ENCODE assay signal across 10 cellular contexts in the genomic region with DNA sequence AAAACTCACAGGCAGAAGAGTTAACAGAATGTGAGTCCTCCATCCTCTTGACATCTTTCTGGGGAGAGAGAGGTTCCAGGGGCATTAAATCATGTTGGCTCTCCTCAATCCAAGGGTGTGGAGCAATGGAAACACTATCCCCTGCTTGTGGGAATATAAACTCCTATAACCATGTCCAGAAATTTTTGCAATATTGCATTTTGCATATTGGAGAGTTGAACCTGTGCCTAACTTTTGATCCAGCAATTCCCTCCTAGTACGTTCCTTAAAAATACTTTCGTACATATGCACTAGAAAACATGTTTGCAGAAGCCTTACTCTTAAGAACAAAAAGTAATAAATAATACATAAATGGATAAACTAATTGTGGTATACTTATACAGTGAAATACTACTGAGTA. TPM values are rescaled to one million over a fixed set of nuclear protein-coding genes. Genes with fewer than 3 reads are reported as not detected.
"Had no signal": no experiment of that assay in that cellular context is flagged by ENCODE, and none has a peak within 500 bp of the region (broad histone marks: within the 10 kb centered on the region; RNA-seq: fewer than 3 reads in every experiment).

No MANE protein-coding gene starts in this region.

- H3K4me3 ChIP-seq: GM23248, GM23338, HAP-1 had no signal

- H3K9me3 Mint-ChIP-seq: GM23338, H9, HFFc6 had no signal

- H3K4me3 Mint-ChIP-seq: GM23338, H9, HFFc6 had no signal

- H3K27ac ChIP-seq: GM23248 had no signal

- H3K27ac Mint-ChIP-seq: GM23338, H9, HFFc6 had no signal

- FAIRE-seq: H1, H54 had no signal

- H3K9me3 ChIP-seq: HAP-1 had no signal

- H2AFZ ChIP-seq: GM23248, GM23338 had no signal

- DNase-seq: GM23248, GOT3, H9, HCEC 1CT, HFFc6 had no signal

- H3K9ac ChIP-seq: GM23248 had no signal

- H3K36me3 ChIP-seq: HAP-1 had no signal

- ATAC-seq: GM23338, HCT116 had no signal

- H3K4me2 ChIP-seq: GM23338 had no signal

RNA-seq across cellular contexts. Expression of gene FAM184A, which starts 56.3 kb away (rescaled TPM):
- total RNA-seq: GM23248, HFFc6 had no signal
